Comparison of ENCODE assay signal across 9 cellular contexts in the genomic region with DNA sequence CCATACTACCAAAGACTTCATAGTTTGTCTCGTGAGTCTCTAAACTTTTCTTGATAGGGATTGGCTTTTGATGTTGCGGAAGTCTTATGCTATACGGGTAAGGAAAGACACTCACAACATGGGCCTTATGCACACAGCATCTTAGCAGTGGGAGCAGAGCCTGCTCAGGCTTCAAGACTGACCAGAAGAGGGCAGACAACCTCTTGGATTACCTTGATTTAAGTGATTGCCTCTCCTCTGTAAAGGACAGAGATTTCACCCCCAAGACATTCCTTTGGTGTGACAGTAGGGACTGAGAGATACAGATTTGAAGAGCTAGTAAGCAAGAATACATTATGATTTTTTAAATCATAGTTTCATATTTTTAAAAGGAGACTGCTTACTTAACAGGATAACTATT.
DNase-seq lines count a peak whose midpoint lies in the region; ATAC-seq, FAIRE-seq and TF ChIP-seq lines count a peak whose summit lies in the region.
"Had no signal": no experiment of that assay in that cellular context is flagged by ENCODE, and none has a peak within 500 bp of the region (broad histone marks: within the 10 kb centered on the region; RNA-seq: fewer than 3 reads in every experiment).

No MANE protein-coding gene starts in this region.

- FAIRE-seq in RCC 7860 (lab: Jason Lieb, UNC), result no peak

- no peak overlapping the region for H3K27ac Mint-ChIP-seq in activated T-cell treated with anti-CD3 and anti-CD28 coated beads, Interleukin-2, amount 50 U/mL, for 24 hours
- H3K27ac Mint-ChIP-seq: dendritic cell treated with granulocyte-macrophage colony-stimulating factor and Interleukin-4, amounts not matched to agents 40 ng/mL and 50 ng/mL, for 4 days had no signal

- H3K36me3 ChIP-seq in brain microvascular endothelial cell (replicated peaks), result no peaks in the 10 kb centered on the region

- intact Hi-C loops in sciatic nerve (cut with DNase I) (no loop called here), left cardiac atrium (cut with DNase I) (no loop called here)

- no peaks in the 10 kb centered on the region for H3K4me1 Mint-ChIP-seq in activated T-cell treated with anti-CD3 and anti-CD28 coated beads, Interleukin-2, amount 50 U/mL, for 24 hours (ENCODE audit: low read depth)

- H3K27me3 Mint-ChIP-seq in activated T-cell treated with anti-CD3 and anti-CD28 coated beads, Interleukin-2, amount 50 U/mL, for 24 hours, result no peaks in the 10 kb centered on the region
- H3K27me3 Mint-ChIP-seq: dendritic cell treated with granulocyte-macrophage colony-stimulating factor and Interleukin-4, amounts not matched to agents 40 ng/mL and 50 ng/mL, for 4 days had no signal

- no peaks in the 10 kb centered on the region for H3K9me3 Mint-ChIP-seq in activated T-cell treated with anti-CD3 and anti-CD28 coated beads, Interleukin-2, amount 50 U/mL, for 24 hours
- H3K9me3 Mint-ChIP-seq: dendritic cell treated with granulocyte-macrophage colony-stimulating factor and Interleukin-4, amounts not matched to agents 40 ng/mL and 50 ng/mL, for 4 days had no signal

- ATAC-seq in HG02642 (IDR thresholded peaks at IDR 0.05; ENCODE audit: poor library complexity, unreplicated experiment) (peak; percentile 74), sciatic nerve (no peak), left cardiac atrium (no peak)

- H3K27me3 ChIP-seq in brain microvascular endothelial cell (replicated peaks), result no peaks in the 10 kb centered on the region

- DNase-seq in activated T-cell treated with anti-CD3 and anti-CD28 coated beads for 1 hour (ENCODE audit: low read depth) (peak; percentile 9), RCC 7860 (ENCODE audit: low spot score) (peak; percentile 29), brain microvascular endothelial cell (peak; percentile 79), medulla oblongata (ENCODE audit: extremely low spot score) (peak; percentile 29), sciatic nerve (ENCODE audit: low spot score) (no peak), left cardiac atrium (no peak)
- no peak for DNase-seq in activated T-cell treated with anti-CD3 and anti-CD28 coated beads, Interleukin-2, amount 50 U/mL, for 24 hours

- no peaks in the 10 kb centered on the region for H3K36me3 Mint-ChIP-seq in activated T-cell treated with anti-CD3 and anti-CD28 coated beads, Interleukin-2, amount 50 U/mL, for 24 hours (ENCODE audit: low read depth)

- peak; percentile 89 for TF ChIP-seq CTCF in brain microvascular endothelial cell (IDR thresholded peaks at IDR 0.05; ENCODE audit: low read depth, low read length, missing control alignments)

- no peak overlapping the region for H3K4me3 ChIP-seq in brain microvascular endothelial cell (ENCODE audit: low read depth, low read length)

- H3K4me3 Mint-ChIP-seq in activated T-cell treated with anti-CD3 and anti-CD28 coated beads, Interleukin-2, amount 50 U/mL, for 24 hours, result no peak overlapping the region
- H3K4me3 Mint-ChIP-seq: dendritic cell treated with granulocyte-macrophage colony-stimulating factor and Interleukin-4, amounts not matched to agents 40 ng/mL and 50 ng/mL, for 4 days had no signal

- in situ Hi-C loops in brain microvascular endothelial cell (cut with HindIII; ENCODE audit: low pct_ligation_motif_present, low sequenced_read_pairs), result no loop called here

- H3K27ac ChIP-seq in brain microvascular endothelial cell, result no peak overlapping the region

Comparison
In these comparisons a context has a peak if more than half of its experiments do, and no peak if none do; other contexts are left out.
1. DNase-seq: peak in activated T-cell treated with anti-CD3 and anti-CD28 coated beads for 1 hour (single experiment), RCC 7860 (single experiment), brain microvascular endothelial cell (single experiment) and medulla oblongata (single experiment); none in activated T-cell treated with anti-CD3 and anti-CD28 coated beads, Interleukin-2, amount 50 U/mL, for 24 hours (single experiment), sciatic nerve (single experiment) and left cardiac atrium (single experiment).